ENCODE assay signal across 24 cellular contexts in genomic region chr3:118036215-118036614, GRCh38.
"Had no signal": no experiment of that assay in that cellular context is flagged by ENCODE, and none has a peak within 500 bp of the region (broad histone marks: within the 10 kb centered on the region; RNA-seq: fewer than 3 reads in every experiment).

No MANE protein-coding gene starts in this region.

- H3K9me3 ChIP-seq: testis, thyroid gland, uterus, vagina had no signal

- H3K27ac ChIP-seq: stomach, suprapubic skin, testis, thoracic aorta, thyroid gland, tibial artery, tibial nerve, transverse colon, upper lobe of left lung, upper lobe of right lung, uterus, vagina had no signal

- H3K4me1 ChIP-seq: stomach, suprapubic skin, testis, thyroid gland, tibial artery, tibial nerve, transverse colon, upper lobe of left lung, upper lobe of right lung, uterus, vagina had no signal

- DNase-seq: stimulated activated CD4-positive, alpha-beta T cell treated with anti-CD3 and anti-CD28 coated beads, Interleukin-2, amount 100 ng/mL, for 48 hours; stimulated activated CD4-positive, alpha-beta T cell treated with anti-CD3 and anti-CD28 coated beads, Interleukin-4, amount 100 ng/mL, for 1 hour; stimulated activated CD4-positive, alpha-beta T cell treated with anti-CD3 and anti-CD28 coated beads, Interleukin-4, amount 100 ng/mL, for 24 hours; stimulated activated CD4-positive, alpha-beta T cell treated with anti-CD3 and anti-CD28 coated beads, Interleukin-4, amount 100 ng/mL, for 4 hours; stimulated activated CD8-positive, alpha-beta memory T cell treated with anti-CD3 and anti-CD28 coated beads, Interleukin-4, amount 100 ng/mL, for 48 hours; stimulated activated naive B cell treated with anti-CD40 and anti-IgM and Interleukin-4, amounts not matched to agents 10 μg/mL and 1 μg/mL and 100 μg/mL, for 72 hours; stimulated activated naive CD4-positive, alpha-beta T cell; stimulated activated naive CD4-positive, alpha-beta T cell treated with Interleukin-2 at 50 U/mL for 16 hours; stimulated activated naive CD8-positive, alpha-beta T cell treated with anti-CD3 and anti-CD28 coated beads, Interleukin-15, amount 100 ng/mL, for 72 hours; stimulated activated naive CD8-positive, alpha-beta T cell treated with anti-CD3 and anti-CD28 coated beads, Interleukin-15, Interleukin-2, amounts not matched to agents 100 U/mL and 50 U/mL, for 24 hours; stomach; substantia nigra; testis; thyroid gland; tibial artery; transverse colon; trophoblast cell; upper lobe of left lung; upper lobe of right lung; uterus had no signal

- H3K4me3 ChIP-seq: stomach, suprapubic skin, testis, thoracic aorta, thyroid gland, tibial artery, tibial nerve, transverse colon, upper lobe of left lung, upper lobe of right lung, uterus, vagina had no signal

- H3K27me3 ChIP-seq: stomach, suprapubic skin, testis, thyroid gland, tibial artery, tibial nerve, transverse colon, upper lobe of left lung, upper lobe of right lung, uterus, vagina had no signal

- H3K36me3 ChIP-seq: stomach, suprapubic skin, thoracic aorta, thyroid gland, tibial artery, tibial nerve, transverse colon, upper lobe of left lung, upper lobe of right lung, uterus, vagina had no signal
